In the genomic region with DNA sequence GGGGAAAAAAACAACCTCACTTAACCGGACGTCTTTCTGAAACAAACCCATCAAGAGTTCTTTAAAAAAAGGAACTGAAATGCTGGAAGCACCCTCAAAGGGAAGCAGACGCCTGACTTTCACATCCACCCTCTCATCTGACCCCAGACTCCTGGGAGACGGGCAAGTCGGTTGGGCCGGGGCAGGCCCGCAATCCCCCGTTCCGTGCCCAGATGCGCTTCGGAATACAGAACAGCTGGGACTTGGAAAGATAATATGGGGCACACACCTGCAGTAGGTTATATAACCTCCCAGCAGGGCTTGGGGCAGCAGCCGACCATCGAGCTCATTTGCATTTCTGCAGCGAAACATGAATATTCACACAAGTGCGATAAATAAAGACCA, we compare ENCODE assay signal across 10 cellular contexts. TPM values are rescaled to one million over a fixed set of nuclear protein-coding genes. Genes with fewer than 3 reads are reported as not detected.
A peak's percentile ranks its signal among the peaks of the same experiment; 100 is the strongest.
DNase-seq lines count a peak whose midpoint lies in the region; ATAC-seq, FAIRE-seq and TF ChIP-seq lines count a peak whose summit lies in the region.
"Had no signal": no experiment of that assay in that cellular context is flagged by ENCODE, and none has a peak within 500 bp of the region (broad histone marks: within the 10 kb centered on the region; RNA-seq: fewer than 3 reads in every experiment).

No MANE protein-coding gene starts in this region.

- SMC1A ChIA-PET in GM12878 (lab: Charles Lee; ENCODE audit: uncharacterized antibody, unreplicated experiment) = interaction anchor here (0.6 to 4.0 kb wide), 6 partner anchors 12 to 163 kb away, joined by 3 to 21 read pairs (median 4); no protein-coding TSS in a partner anchor

- no peaks in the 10 kb centered on the region for H3K9me3 Mint-ChIP-seq in nephron progenitor cell

- H3K9me2 ChIP-seq in MM.1S (replicated peaks; ENCODE audit: insufficient read depth, low read length) = no peaks in the 10 kb centered on the region

- TF ChIP-seq CTCF in MM.1S (IDR thresholded peaks at IDR 0.05; ENCODE audit: low read length) (no peak), GM12878 (IDR thresholded peaks at IDR 0.05 in 2 of 3, conservative IDR thresholded peaks at IDR 0.05 in 1 of 3; ENCODE audit: control insufficient read depth in 2 of 3, extremely low read depth in 1 of 3, insufficient read depth in 1 of 3, low read depth in 3 of 3, low read length in 3 of 3) (no peak), nephron progenitor cell (IDR thresholded peaks at IDR 0.05) (no peak)

- intact Hi-C loops in GM12878 (cut with micrococcal nuclease; ENCODE audit: unreplicated experiment) = loop anchor here (2.0 kb wide), 3 partner anchors 16 to 164 kb away; no protein-coding TSS in a partner anchor

- peaks cover 32% of the 10 kb centered on the region for H3F3A ChIP-seq in MM.1S (ENCODE audit: insufficient read depth, low read length)

- FAIRE-seq in GM12878 (lab: Jason Lieb, UNC) = peak; percentile 96
- FAIRE-seq: islet of Langerhans had no signal

- ATAC-seq in GM12878 = no peak
- no peak for ATAC-seq in HG03139 (IDR thresholded peaks at IDR 0.05; ENCODE audit: unreplicated experiment)
- ATAC-seq in HG03159 (IDR thresholded peaks at IDR 0.05; ENCODE audit: unreplicated experiment) = no peak

- H3K27me3 ChIP-seq in MM.1S (replicated peaks; ENCODE audit: insufficient read depth, low read length) (no peaks in the 10 kb centered on the region), GM12878 (replicated peaks in 1 of 2; ENCODE audit: control insufficient read depth in 2 of 2, insufficient read depth in 2 of 2, low read length in 1 of 2) (no peaks in the 10 kb centered on the region)

- no TSS peak for BruUV-seq in GM12878 (replicated peaks; lab: Mats Ljungman, UMichigan)

- H3K36me3 Mint-ChIP-seq in nephron progenitor cell (ENCODE audit: low read depth) = no peaks in the 10 kb centered on the region

- in situ Hi-C loops in GM12878 (cut with MboI) = no loop called here

- H3K4me1 ChIP-seq in MM.1S (ENCODE audit: low read length) = peaks cover 36% of the 10 kb centered on the region
- H3K4me1 ChIP-seq in GM12878 (ENCODE audit: control insufficient read depth, insufficient read depth, low read length) = peaks cover 26% of the 10 kb centered on the region

- H3K9ac ChIP-seq in MM.1S (ENCODE audit: low read length) (peak overlapping the region; percentile 30; the same call in 1 of the 2 replicates), GM12878 (ENCODE audit: control insufficient read depth, insufficient read depth, low read length) (no peak overlapping the region; the same call in 1 of the 2 replicates)

- H3K27ac ChIP-seq in MM.1S (ENCODE audit: low read length) (peak overlapping the region; percentile 63; the same call in 1 of the 2 replicates), GM12878 (ENCODE audit: control insufficient read depth, insufficient read depth) (peak overlapping the region; percentile 56)
- H3K27ac ChIP-seq: SJSA1 had no signal

- TF ChIP-seq RAD21 in GM12878 (IDR thresholded peaks at IDR 0.05; ENCODE audit: insufficient read depth, low read depth, low read length) = no peak

- H3K4me2 ChIP-seq in MM.1S (ENCODE audit: low read depth, low read length) (peak overlapping the region; percentile 74), GM12878 (ENCODE audit: control insufficient read depth, insufficient read depth) (peak overlapping the region; percentile 92)

- H3K79me2 ChIP-seq in MM.1S (ENCODE audit: low read length) (peaks cover 57% of the 10 kb centered on the region), GM12878 (ENCODE audit: control insufficient read depth, insufficient read depth, low read length) (peaks cover 3% of the 10 kb centered on the region; the same call in 1 of the 2 replicates)

- under 1% methylated on average over 15 of the region's 15 CpGs for WGBS in GM12878 (ENCODE audit: insufficient coverage, insufficient replicate concordance, low lambda C conversion rate, missing lambda C conversion rate)

- peak overlapping the region; percentile 24 for H3K4me3 ChIP-seq in MM.1S (ENCODE audit: low read length)
- peak overlapping the region; percentile 17; the same call in 1 of the 2 replicates for H3K4me3 ChIP-seq in GM12878
- H3K4me3 ChIP-seq: SJSA1 had no signal

- no peak overlapping the region for H3K27ac Mint-ChIP-seq in nephron progenitor cell

- H3K4me3 Mint-ChIP-seq in nephron progenitor cell = peak overlapping the region; percentile 58

- H3K36me3 ChIP-seq in MM.1S (replicated peaks; ENCODE audit: insufficient read depth, low read length) (no peaks in the 10 kb centered on the region), GM12878 (ENCODE audit: control insufficient read depth in 2 of 2, insufficient read depth in 2 of 2, low read length in 1 of 2) (no peaks in the 10 kb centered on the region)
- H3K36me3 ChIP-seq: SJSA1 had no signal

- CTCF ChIA-PET in GM12878 (lab: Yijun Ruan, JAX) = interaction anchor here (0.6 to 6.9 kb wide), 20 partner anchors 11 to 424 kb away, joined by 3 to 67 read pairs (median 4); no protein-coding TSS in a partner anchor

- no peaks in the 10 kb centered on the region for H4K20me1 ChIP-seq in MM.1S (ENCODE audit: insufficient read depth, low read length)
- H4K20me1 ChIP-seq in GM12878 (ENCODE audit: control insufficient read depth, insufficient read depth) = no peaks in the 10 kb centered on the region

- H3K9me3 ChIP-seq in MM.1S (replicated peaks; ENCODE audit: insufficient read depth, low read length) (no peaks in the 10 kb centered on the region), GM12878 (replicated peaks; ENCODE audit: control insufficient read depth, insufficient read depth, low read length) (no peaks in the 10 kb centered on the region)

- H3K27me3 Mint-ChIP-seq in nephron progenitor cell (ENCODE audit: low read depth, poor library complexity) = peaks cover 71% of the 10 kb centered on the region

- RAD21 ChIA-PET in GM12878 (lab: Charles Lee; ENCODE audit: unreplicated experiment) = interaction anchor here (0.6 to 3.3 kb wide), 7 partner anchors 16 to 156 kb away, joined by 3 to 24 read pairs (median 3); no protein-coding TSS in a partner anchor

- H2AFZ ChIP-seq in MM.1S (ENCODE audit: low read length) = no peak overlapping the region
- no peak overlapping the region for H2AFZ ChIP-seq in GM12878 (ENCODE audit: control insufficient read depth, low read depth, low read length)

- no peak for TF ChIP-seq POLR2A in GM12878 (IDR thresholded peaks at IDR 0.05; ENCODE audit: low read depth, low read length)

- H3K4me1 Mint-ChIP-seq in nephron progenitor cell = peaks cover 45% of the 10 kb centered on the region

- POLR2A ChIA-PET in GM12878 (lab: Charles Lee) = interaction anchor here (0.8 to 1.2 kb wide), 2 partner anchors 16 to 20 kb away, joined by 4 to 5 read pairs; no protein-coding TSS in a partner anchor

- DNase-seq in DMS53 (lab: John Stamatoyannopoulos, UW) = peak; percentile 81
- DNase-seq in MM.1S = no peak
- no peak for DNase-seq in GM12878 (ENCODE audit: low read depth, low spot score)
- DNase-seq in nephron progenitor cell = no peak
- no peak for DNase-seq in NCI-H2107 (lab: John Stamatoyannopoulos, UW)
- DNase-seq in stimulated activated CD8-positive, alpha-beta memory T cell treated with anti-CD3 and anti-CD28 coated beads, Interleukin-4, amount 100 ng/mL, for 48 hours = no peak

- TF ChIP-seq EP300 in GM12878 (IDR thresholded peaks at IDR 0.05; ENCODE audit: borderline replicate concordance in 1 of 2, control insufficient read depth in 1 of 2, low read depth in 2 of 2, low read length in 2 of 2) = no peak

TF ChIP-seq in GM12878, 131 proteins besides CTCF, POLR2A, EP300 and RAD21 (continues in another document):
- TF ChIP-seq NFIC (IDR thresholded peaks at IDR 0.05; ENCODE audit: low read depth, low read length) (peak; percentile 51; the same call in 1 of the 2 replicates), NR2F1 (conservative IDR thresholded peaks at IDR 0.05) (0 out of 2 replicates have a peak, but pooled peaks have one; percentile 51), MTA2 (IDR thresholded peaks at IDR 0.05; ENCODE audit: low read depth) (peak; percentile 34; the same call in 1 of the 2 replicates), SIN3A (IDR thresholded peaks at IDR 0.05; ENCODE audit: low read depth, low read length) (no peak), HDAC6 (IDR thresholded peaks at IDR 0.05; ENCODE audit: unreplicated experiment) (no peak), IKZF2 (IDR thresholded peaks at IDR 0.05) (peak; percentile 86 to 92), SPI1 (IDR thresholded peaks at IDR 0.05; ENCODE audit: borderline replicate concordance, insufficient read depth, low read depth, low read length) (peak; percentile 88), DPF2 (IDR thresholded peaks at IDR 0.05) (peak; percentile 20; the same call in 1 of the 2 replicates), ATF7 (IDR thresholded peaks at IDR 0.05; ENCODE audit: low read depth) (no peak), ZNF207 (IDR thresholded peaks at IDR 0.05; ENCODE audit: borderline replicate concordance) (no peak), KLF5 (IDR thresholded peaks at IDR 0.05; ENCODE audit: partially characterized antibody) (no peak), FOXM1 (IDR thresholded peaks at IDR 0.05; ENCODE audit: low read depth, low read length) (no peak)

RNA-seq across cellular contexts. Expression of gene ARHGAP27, which starts 3.7 kb away (rescaled TPM):
- total RNA-seq in GM12878 (2013; cell fraction: nucleolus; rRNA removed) = 67.6 and 70.0 TPM in 2 replicates
- 28.7 and 30.3 TPM in 2 replicates for total RNA-seq in GM12878 (2014; rRNA removed)
- 14.1 and 14.6 TPM in 2 replicates for total RNA-seq in GM12878 (2014; rRNA removed; fragmentation: Illumina TruSeq; extraction: Trizol)
- total RNA-seq in GM12878 (2021) = 33.1 and 45.7 TPM in 2 replicates
- 10.4 TPM for polyA plus RNA-seq in GM12878 (2011; ENCODE audit: low read depth)
- polyA plus RNA-seq in GM12878 (2011; rRNA removed) = 9.2 and 16.0 TPM in 2 replicates
- 12.8 and 21.8 TPM in 2 replicates for polyA plus RNA-seq in GM12878 (2011; cell fraction: cytosol; rRNA removed)
- 221 and 238 TPM in 2 replicates for polyA plus RNA-seq in GM12878 (2011; cell fraction: nucleus; rRNA removed)
- 16.7 and 22.4 TPM in 2 replicates for polyA plus RNA-seq in GM12878 (2012)
- polyA plus RNA-seq in GM12878 (2014; fragmentation: Illumina TruSeq; extraction: Trizol) = 8.3 and 16.1 TPM in 2 replicates
- 1 to 10 TPM in 1 of 2 experiments, under 1 TPM in 1; 0.64 to 1.1 TPM for polyA plus RNA-seq in GM12878 (2014; fragmentation: Nextera tagmentation; extraction: Ambion mirVana)
- 41.3 and 43.8 TPM in 2 replicates for polyA plus RNA-seq in GM12878 (2014; rRNA removed)
- 10 to 100 TPM; 19.2 to 19.3 TPM for polyA plus RNA-seq in GM12878 (2016; fragmentation: Nextera tagmentation; extraction: Ambion mirVana)
- 14.5 and 30.4 TPM in 2 replicates for polyA minus RNA-seq in GM12878 (2011; rRNA and poly(A)+ RNA removed)
- polyA minus RNA-seq in GM12878 (2011; cell fraction: cytosol; rRNA and poly(A)+ RNA removed) = 8.4 and 9.3 TPM in 2 replicates
- 37.4 and 76.3 TPM in 2 replicates for polyA minus RNA-seq in GM12878 (2011; cell fraction: nucleus; rRNA and poly(A)+ RNA removed)
